In the genomic region with DNA sequence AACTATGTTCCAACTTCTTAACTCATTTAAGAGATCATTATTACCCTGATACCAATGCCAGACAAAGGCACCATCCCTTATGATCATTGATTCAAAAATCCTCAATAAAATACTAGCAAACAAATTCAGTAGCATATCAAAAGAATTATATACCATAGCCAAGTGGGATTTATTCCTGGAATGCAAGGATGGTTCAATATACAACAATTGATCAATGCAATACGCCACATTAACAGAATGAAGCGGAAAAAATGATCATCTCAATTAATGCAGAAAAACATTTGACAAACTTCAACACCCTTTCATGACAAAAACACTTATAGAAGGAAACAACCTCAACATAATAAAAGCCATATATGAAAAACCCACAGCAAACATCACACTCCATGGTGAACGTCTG, we compare ENCODE assay signal across 11 cellular contexts. TPM values are rescaled to one million over a fixed set of nuclear protein-coding genes. Genes with fewer than 3 reads are reported as not detected.
"Had no signal": no experiment of that assay in that cellular context is flagged by ENCODE, and none has a peak within 500 bp of the region (broad histone marks: within the 10 kb centered on the region; RNA-seq: fewer than 3 reads in every experiment).

No MANE protein-coding gene starts in this region.

- H2AFZ ChIP-seq: GM23338 had no signal

- FAIRE-seq: H1, HepG2 had no signal

- ATAC-seq: GM23338, HepG2 had no signal

- DNase-seq: H7, HFFc6, Kasumi-1, KG1 had no signal

- H3K27ac Mint-ChIP-seq: GM23338, HFFc6, IgD-negative memory B cell had no signal

- H3K36me3 ChIP-seq: HAP-1 had no signal

- H3K4me1 ChIP-seq: HAP-1 had no signal

- H3K27me3 Mint-ChIP-seq: IgD-negative memory B cell had no signal

- H3K27ac ChIP-seq: HL-60 had no signal

- H3K4me1 Mint-ChIP-seq: GM23338 had no signal

- H3K4me2 ChIP-seq: GM23338 had no signal

- H3K4me3 ChIP-seq: GM23338, HAP-1 had no signal

- H3K4me3 Mint-ChIP-seq: GM23338, HFFc6, IgD-negative memory B cell had no signal

RNA-seq across cellular contexts. Expression of a gene that starts 4.7 kb away (rescaled TPM):
- total RNA-seq: GM23338, H1, H7, HepG2, HFFc6, HT1080 had no signal
- polyA plus RNA-seq: GM23338, H1, HepG2, IgD-negative memory B cell had no signal

RNA-seq across cellular contexts. Expression of a gene that starts 39.4 kb away (rescaled TPM):
- total RNA-seq: GM23338, H1, H7, HepG2, HFFc6, HT1080 had no signal
- polyA plus RNA-seq: GM23338, HepG2, IgD-negative memory B cell had no signal
